ENCODE assay signal across 14 cellular contexts in the genomic region with DNA sequence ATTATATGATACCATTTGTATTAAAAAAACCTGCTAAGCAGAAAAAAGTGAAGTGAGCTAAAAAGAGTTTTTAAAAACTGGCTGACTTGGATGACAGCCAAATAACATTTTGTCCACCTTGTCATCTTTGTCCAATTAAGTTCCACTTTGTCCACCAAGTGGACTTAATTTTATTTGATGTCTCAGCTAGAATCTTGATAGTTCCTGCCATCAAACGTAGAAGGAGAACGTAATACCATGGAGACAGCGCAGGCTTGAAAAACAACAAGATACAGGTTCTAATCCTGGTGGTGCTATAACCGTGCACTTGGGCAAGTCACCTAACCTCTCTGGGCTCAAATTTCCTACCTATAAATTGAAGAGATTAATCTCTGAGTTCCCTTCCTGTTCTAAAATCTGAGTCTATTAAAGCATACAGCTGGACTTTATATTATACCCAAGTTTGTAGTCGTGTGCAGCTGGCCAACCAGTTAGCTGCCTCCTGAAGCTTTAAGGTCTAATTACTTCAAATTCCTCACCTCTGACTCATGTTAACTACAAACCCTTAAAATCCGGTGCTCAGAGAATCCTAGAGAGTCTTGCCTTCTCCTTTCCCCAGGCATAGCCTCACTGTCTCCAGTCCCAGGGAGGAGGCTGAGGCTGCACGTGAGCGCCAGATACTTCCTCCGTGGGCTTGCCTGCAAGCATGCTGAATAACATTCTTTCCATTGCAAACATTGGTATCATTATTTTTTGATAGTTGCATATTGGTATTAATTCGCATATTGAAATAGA.
DNase-seq lines count a peak whose midpoint lies in the region; ATAC-seq, FAIRE-seq and TF ChIP-seq lines count a peak whose summit lies in the region.
"Had no signal": no experiment of that assay in that cellular context is flagged by ENCODE, and none has a peak within 500 bp of the region (broad histone marks: within the 10 kb centered on the region; RNA-seq: fewer than 3 reads in every experiment).

No MANE protein-coding gene starts in this region.

- no peak for TF ChIP-seq POLR2A in erythroblast (IDR thresholded peaks at IDR 0.05; ENCODE audit: low read length)

- H3K27ac Mint-ChIP-seq in nephron progenitor cell: no peak overlapping the region
- H3K27ac Mint-ChIP-seq: brain; naive B cell; stimulated activated naive B cell treated with anti-CD40 and anti-IgM and Interleukin-4, amounts not matched to agents 10 μg/mL and 1 μg/mL and 100 μg/mL, for 72 hours had no signal

- H3K36me3 Mint-ChIP-seq in nephron progenitor cell (ENCODE audit: low read depth): no peaks in the 10 kb centered on the region
- H3K36me3 Mint-ChIP-seq: brain; naive B cell; stimulated activated naive B cell treated with anti-CD40 and anti-IgM and Interleukin-4, amounts not matched to agents 10 μg/mL and 1 μg/mL and 100 μg/mL, for 72 hours had no signal

- no peak for TF ChIP-seq CTCF in nephron progenitor cell (IDR thresholded peaks at IDR 0.05)

- H3K4me1 Mint-ChIP-seq in nephron progenitor cell: no peaks in the 10 kb centered on the region
- H3K4me1 Mint-ChIP-seq: brain; naive B cell; stimulated activated naive B cell treated with anti-CD40 and anti-IgM and Interleukin-4, amounts not matched to agents 10 μg/mL and 1 μg/mL and 100 μg/mL, for 72 hours had no signal

- peaks cover 4% of the 10 kb centered on the region for H3K27me3 Mint-ChIP-seq in nephron progenitor cell (ENCODE audit: low read depth, poor library complexity)
- H3K27me3 Mint-ChIP-seq: brain had no signal

- no peaks in the 10 kb centered on the region for H3K9me3 Mint-ChIP-seq in nephron progenitor cell
- H3K9me3 Mint-ChIP-seq: naive B cell; stimulated activated naive B cell treated with anti-CD40 and anti-IgM and Interleukin-4, amounts not matched to agents 10 μg/mL and 1 μg/mL and 100 μg/mL, for 72 hours had no signal

- no peak for FAIRE-seq in RCC 7860 (lab: Jason Lieb, UNC)
- FAIRE-seq: GM18507 had no signal

- no peak overlapping the region for H3K4me3 Mint-ChIP-seq in nephron progenitor cell
- H3K4me3 Mint-ChIP-seq: brain; naive B cell; stimulated activated naive B cell treated with anti-CD40 and anti-IgM and Interleukin-4, amounts not matched to agents 10 μg/mL and 1 μg/mL and 100 μg/mL, for 72 hours had no signal

- DNase-seq in GM03348 (ENCODE audit: low spot score) (peak; percentile 34), RCC 7860 (ENCODE audit: low spot score) (peak; percentile 57), erythroblast (lab: John Stamatoyannopoulos, UW) (peak; percentile 15 to 25), nephron progenitor cell (peak; percentile 5), amygdala (lab: John Stamatoyannopoulos, UW) (no peak), NCI-H510A (lab: John Stamatoyannopoulos, UW) (no peak)
- DNase-seq: activated T-cell treated with anti-CD3 and anti-CD28 coated beads for 4 hours; naive B cell; NCI-H1105 treated with DMSO at 0.1 percent for 48 hours; stimulated activated naive B cell treated with anti-CD40 and anti-IgM and Interleukin-4, amounts not matched to agents 10 μg/mL and 1 μg/mL and 100 μg/mL, for 72 hours had no signal

- no peak for ATAC-seq in HG03196 (IDR thresholded peaks at IDR 0.05; ENCODE audit: unreplicated experiment)
- no peak for ATAC-seq in HG02642 (IDR thresholded peaks at IDR 0.05; ENCODE audit: poor library complexity, unreplicated experiment)
- ATAC-seq: stimulated activated naive B cell treated with anti-CD40 and anti-IgM and Interleukin-4, amounts not matched to agents 10 μg/mL and 1 μg/mL and 100 μg/mL, for 72 hours had no signal

Comparison
In these comparisons a context has a peak if more than half of its experiments do, and no peak if none do; other contexts are left out.
1. DNase-seq: peak in GM03348 (single experiment), RCC 7860 (single experiment), erythroblast (2 of 2) and nephron progenitor cell (single experiment); none in amygdala (0 of 56) and NCI-H510A (single experiment).